1 cellular context compared by ENCODE assay signal in the genomic region with DNA sequence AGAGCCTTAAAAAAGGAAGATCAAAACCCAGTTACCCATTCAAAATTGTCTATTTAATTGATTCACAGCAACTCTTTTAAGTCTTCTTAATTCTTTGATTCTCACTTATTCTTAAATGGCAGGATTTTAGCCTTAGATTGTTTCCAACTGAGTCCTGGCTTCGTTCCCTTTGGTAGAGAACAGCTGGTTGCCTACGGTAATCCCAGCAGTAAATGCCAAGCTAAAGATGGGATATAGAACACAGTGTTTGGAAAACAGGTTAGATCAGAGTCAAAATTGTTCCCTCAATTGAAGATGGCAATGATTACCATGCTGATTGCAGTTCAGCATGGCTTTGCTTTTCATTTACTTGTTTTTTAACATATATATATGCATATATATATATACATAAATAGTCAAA.
TF ChIP-seq lines count a peak whose summit lies in the region.

No MANE protein-coding gene starts in this region.

TF ChIP-seq in A549, 52 proteins besides CTCF, POLR2A, EP300 and RAD21 (continued from another document):
- TF ChIP-seq, protein P1, sequence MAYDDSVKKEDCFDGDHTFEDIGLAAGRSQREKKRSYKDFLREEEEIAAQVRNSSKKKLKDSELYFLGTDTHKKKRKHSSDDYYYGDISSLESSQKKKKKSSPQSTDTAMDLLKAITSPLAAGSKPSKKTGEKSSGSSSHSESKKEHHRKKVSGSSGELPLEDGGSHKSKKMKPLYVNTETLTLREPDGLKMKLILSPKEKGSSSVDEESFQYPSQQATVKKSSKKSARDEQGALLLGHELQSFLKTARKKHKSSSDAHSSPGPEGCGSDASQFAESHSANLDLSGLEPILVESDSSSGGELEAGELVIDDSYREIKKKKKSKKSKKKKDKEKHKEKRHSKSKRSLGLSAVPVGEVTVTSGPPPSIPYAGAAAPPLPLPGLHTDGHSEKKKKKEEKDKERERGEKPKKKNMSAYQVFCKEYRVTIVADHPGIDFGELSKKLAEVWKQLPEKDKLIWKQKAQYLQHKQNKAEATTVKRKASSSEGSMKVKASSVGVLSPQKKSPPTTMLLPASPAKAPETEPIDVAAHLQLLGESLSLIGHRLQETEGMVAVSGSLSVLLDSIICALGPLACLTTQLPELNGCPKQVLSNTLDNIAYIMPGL (CRISPR knock-in tag; IDR thresholded peaks at IDR 0.05; ENCODE audit: borderline replicate concordance) = no peak
- TF ChIP-seq, protein P2, sequence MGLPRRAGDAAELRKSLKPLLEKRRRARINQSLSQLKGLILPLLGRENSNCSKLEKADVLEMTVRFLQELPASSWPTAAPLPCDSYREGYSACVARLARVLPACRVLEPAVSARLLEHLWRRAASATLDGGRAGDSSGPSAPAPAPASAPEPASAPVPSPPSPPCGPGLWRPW (IDR thresholded peaks at IDR 0.05) = no peak
- no peak for TF ChIP-seq SREBF2 (IDR thresholded peaks at IDR 0.05)
